In the genomic region with DNA sequence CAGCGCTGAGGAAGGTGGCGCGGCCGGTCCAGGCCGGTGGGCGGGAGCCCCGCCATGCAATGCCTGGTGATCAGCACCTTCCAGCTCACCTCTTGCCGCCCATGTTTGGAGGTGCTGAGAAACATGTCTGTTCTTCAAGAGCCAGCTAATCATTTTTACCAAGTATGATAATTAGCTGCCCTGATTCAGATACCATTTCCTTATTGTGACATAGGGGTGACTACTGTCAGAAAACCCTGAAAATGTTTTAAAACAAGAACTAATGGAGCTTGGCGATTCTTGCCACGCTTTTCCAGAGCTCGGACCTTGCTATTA, we compare ENCODE assay signal across 10 cellular contexts. TPM values are rescaled to one million over a fixed set of nuclear protein-coding genes. Genes with fewer than 3 reads are reported as not detected.
DNase-seq lines count a peak whose midpoint lies in the region; TF ChIP-seq lines count a peak whose summit lies in the region.
"Had no signal": no experiment of that assay in that cellular context is flagged by ENCODE, and none has a peak within 500 bp of the region (broad histone marks: within the 10 kb centered on the region; RNA-seq: fewer than 3 reads in every experiment).

No MANE protein-coding gene starts in this region.

- H3K36me3 ChIP-seq in fibroblast of lung (ENCODE audit: control insufficient read depth, insufficient read depth, low read length) (no peaks in the 10 kb centered on the region), parathyroid adenoma (ENCODE audit: control insufficient read depth, insufficient read depth, low read length) (no peaks in the 10 kb centered on the region)

- no peaks in the 10 kb centered on the region for H4K20me1 ChIP-seq in fibroblast of lung (ENCODE audit: control insufficient read depth, extremely low read depth, insufficient read depth, low read length)

- H3K27me3 ChIP-seq in fibroblast of lung (ENCODE audit: control insufficient read depth, insufficient read depth, low read length) = peaks cover 34% of the 10 kb centered on the region
- no peaks in the 10 kb centered on the region for H3K27me3 ChIP-seq in parathyroid adenoma (ENCODE audit: control insufficient read depth, insufficient read depth, low read length)

- H3K4me2 ChIP-seq in fibroblast of lung (ENCODE audit: extremely low read depth, insufficient read depth, low read length) (peak overlapping the region; percentile 4), parathyroid adenoma (ENCODE audit: low read length) (peak overlapping the region; percentile 92)

- H3K9me3 ChIP-seq in fibroblast of lung (ENCODE audit: control insufficient read depth, insufficient read depth, low read depth, low read length) = no peaks in the 10 kb centered on the region
- no peaks in the 10 kb centered on the region for H3K9me3 ChIP-seq in parathyroid adenoma (ENCODE audit: control insufficient read depth, low read length)

- peak overlapping the region in 1 of 4 experiments; percentile 14 for H3K4me3 ChIP-seq in fibroblast of lung (replicated peaks in 1 of 4; ENCODE audit: control extremely low read depth in 1 of 4, insufficient read depth in 1 of 4, low read depth in 3 of 4, low read length in 4 of 4)
- peak overlapping the region; percentile 73 for H3K4me3 ChIP-seq in parathyroid adenoma (ENCODE audit: low read depth, low read length)
- H3K4me3 ChIP-seq: GM12878 had no signal

- H3K4me1 ChIP-seq in fibroblast of lung (ENCODE audit: control insufficient read depth, extremely low read depth, insufficient read depth, low read length) (no peaks in the 10 kb centered on the region), parathyroid adenoma (peaks cover 14% of the 10 kb centered on the region)

- DNase-seq in CD1c-positive myeloid dendritic cell (ENCODE audit: extremely low spot score) (peak; percentile 11), NOMO-1 treated with DMSO at 0.1 percent for 48 hours (lab: John Stamatoyannopoulos, UW; ENCODE audit: unreplicated experiment) (peak; percentile 51), fibroblast of lung (ENCODE audit: low read depth in 2 of 2) (peak in 1 of 2 donors; percentile 4), HPDE6-E6E7 (ENCODE audit: extremely low spot score) (no peak), NCI-H1694 (lab: John Stamatoyannopoulos, UW) (no peak)
- DNase-seq in activated CD8-positive, alpha-beta memory T cell treated with anti-CD3 and anti-CD28 coated beads, Interleukin-2, amount 50 U/mL, for 48 hours = no peak
- no peak for DNase-seq in stimulated activated CD4-positive, alpha-beta T cell treated with anti-CD3 and anti-CD28 coated beads, Interleukin-4, amount 100 ng/mL, for 1 hour
- DNase-seq: SIG-M5 had no signal

- H3K9ac ChIP-seq in fibroblast of lung (ENCODE audit: insufficient read depth, low read length) (no peak overlapping the region), parathyroid adenoma (peak overlapping the region; percentile 49)

- H3K79me2 ChIP-seq in fibroblast of lung (ENCODE audit: control insufficient read depth, insufficient read depth, low read length) (no peaks in the 10 kb centered on the region), parathyroid adenoma (no peaks in the 10 kb centered on the region)

- H2AFZ ChIP-seq in fibroblast of lung (ENCODE audit: low read length) = no peak overlapping the region
- H2AFZ ChIP-seq in parathyroid adenoma = peak overlapping the region; percentile 99

- TF ChIP-seq CTCF in fibroblast of lung (conservative IDR thresholded peaks at IDR 0.05 in 1 of 2, IDR thresholded peaks at IDR 0.05 in 1 of 2; ENCODE audit: low read depth in 1 of 2, low read length in 2 of 2) = no peak
- no peak for TF ChIP-seq CTCF in parathyroid adenoma (IDR thresholded peaks at IDR 0.05)

- H3K27ac ChIP-seq in fibroblast of lung (ENCODE audit: insufficient read depth, low read length) = no peak overlapping the region
- H3K27ac ChIP-seq in parathyroid adenoma = peak overlapping the region; percentile 99

RNA-seq across cellular contexts. Expression of gene SFTPD, which starts 33.5 kb away (rescaled TPM):
- total RNA-seq in fibroblast of lung = not detected in 2 replicates
- not detected in 2 replicates for polyA plus RNA-seq in fibroblast of lung
- not detected in 2 replicates for polyA plus RNA-seq in fibroblast of lung (2012)
- not detected in 2 replicates for polyA minus RNA-seq in fibroblast of lung (ENCODE audit: low replicate concordance)
- polyA plus RNA-seq: GM12878 had no signal

Comparison
In these comparisons a context has a peak if more than half of its experiments do, and no peak if none do; other contexts are left out.
1. DNase-seq: peak in CD1c-positive myeloid dendritic cell (single experiment) and NOMO-1 treated with DMSO at 0.1 percent for 48 hours (single experiment); none in activated CD8-positive, alpha-beta memory T cell treated with anti-CD3 and anti-CD28 coated beads, Interleukin-2, amount 50 U/mL, for 48 hours (single experiment), HPDE6-E6E7 (single experiment), stimulated activated CD4-positive, alpha-beta T cell treated with anti-CD3 and anti-CD28 coated beads, Interleukin-4, amount 100 ng/mL, for 1 hour (single experiment) and NCI-H1694 (single experiment).